Comparison of ENCODE assay signal across 11 cellular contexts in genomic region chr11:6610591-6610990, GRCh38. TPM values are rescaled to one million over a fixed set of nuclear protein-coding genes. Genes with fewer than 3 reads are reported as not detected.
DNase-seq lines count a peak whose midpoint lies in the region; ATAC-seq, FAIRE-seq and TF ChIP-seq lines count a peak whose summit lies in the region.
"Had no signal": no experiment of that assay in that cellular context is flagged by ENCODE, and none has a peak within 500 bp of the region (broad histone marks: within the 10 kb centered on the region; RNA-seq: fewer than 3 reads in every experiment).

No MANE protein-coding gene starts in this region.

- CTCF ChIA-PET in K562 (lab: Yijun Ruan, JAX; ENCODE audit: low intra/inter-chr PET ratio): no interaction called here

- no peak for TF ChIP-seq EP300 in K562 (IDR thresholded peaks at IDR 0.05; ENCODE audit: low read length)

- no peaks in the 10 kb centered on the region for H3K27me3 ChIP-seq in heart left ventricle
- no peaks in the 10 kb centered on the region for H3K27me3 ChIP-seq in K562 (ENCODE audit: control insufficient read depth in 2 of 2, insufficient read depth in 2 of 2, low read length in 2 of 2)
- no peaks in the 10 kb centered on the region for H3K27me3 ChIP-seq in vagina

- H3K27ac ChIP-seq in heart left ventricle (peak overlapping the region in 7 of 12 donors; percentile 95 to 100 (median 97)), K562 (ENCODE audit: extremely low read depth, low read depth, low read length) (no peak overlapping the region; the same call in 2 of the 3 replicates), mesodermal cell (ENCODE audit: low read depth, low read length, severe bottlenecking) (no peak overlapping the region), vagina (peak overlapping the region; percentile 95)

- H3K9me3 ChIP-seq in heart left ventricle: no peaks in the 10 kb centered on the region
- no peaks in the 10 kb centered on the region for H3K9me3 ChIP-seq in K562 (replicated peaks; ENCODE audit: control insufficient read depth, insufficient read depth, low read depth, low read length)
- H3K9me3 ChIP-seq in mesodermal cell (ENCODE audit: control insufficient read depth, low read length): no peaks in the 10 kb centered on the region
- no peaks in the 10 kb centered on the region for H3K9me3 ChIP-seq in vagina

- H3K79me2 ChIP-seq in K562 (ENCODE audit: control insufficient read depth, insufficient read depth, low read length): peaks cover 42% of the 10 kb centered on the region

- in situ Hi-C loops in K562 (cut with MboI): no loop called here

- H3K9ac ChIP-seq in K562 (ENCODE audit: insufficient read depth in 1 of 2, low read depth in 2 of 2, low read length in 2 of 2): peak overlapping the region; percentile 92 to 97; a peak in 3 of 4 replicates

- WGBS in heart left ventricle, 4 donors: 77 to 92% (median 87%) methylated on average over 6 of the region's 6 CpGs
- WGBS in K562 (ENCODE audit: insufficient coverage, low coverage, missing lambda C conversion rate): 83% methylated on average over 6 of the region's 6 CpGs
- WGBS in mesodermal cell (ENCODE audit: insufficient coverage in 2 of 2), 2 experiments: 80 to 94% methylated on average over 4 to 6 of the region's 6 CpGs

- intact Hi-C loops in heart left ventricle (cut with DNase I) (loop anchor here in 5 of 10 donors (5.0 kb wide), 3 partner anchors 47 to 133 kb away; partner anchors contain the start of genes MRPL17 (in 3 of the 5) and DCHS1 (in 1 of the 5)), left ventricle myocardium superior (cut with micrococcal nuclease) (no loop called here), K562 (cut with micrococcal nuclease) (no loop called here), vagina (cut with DNase I) (no loop called here)

- peaks cover 0 to 71% (median 56%) of the 10 kb centered on the region in 9 donors for H3K36me3 ChIP-seq in heart left ventricle
- H3K36me3 ChIP-seq in K562 (ENCODE audit: control insufficient read depth, insufficient read depth, low read length): peaks cover 64% of the 10 kb centered on the region
- H3K36me3 ChIP-seq in mesodermal cell (ENCODE audit: control insufficient read depth, insufficient read depth, low read length): peaks cover 68% of the 10 kb centered on the region
- peaks cover 0 to 32% of the 10 kb centered on the region in 2 donors for H3K36me3 ChIP-seq in vagina

- H3K4me3 ChIP-seq in heart left ventricle (peak overlapping the region in 3 of 12 donors; percentile 78 to 93 (median 84)), K562 (peak overlapping the region; percentile 81), mesodermal cell (ENCODE audit: extremely low read depth, insufficient read depth, low read length, poor library complexity, severe bottlenecking) (peak overlapping the region; percentile 63), vagina (no peak overlapping the region)

- TF ChIP-seq CTCF in heart left ventricle (IDR thresholded peaks at IDR 0.05) (no peak), K562 (IDR thresholded peaks at IDR 0.05 in 2 of 3, conservative IDR thresholded peaks at IDR 0.05 in 1 of 3; ENCODE audit: insufficient read depth in 2 of 3, low read depth in 1 of 3, low read length in 3 of 3) (no peak), vagina (IDR thresholded peaks at IDR 0.05) (no peak)

- no peaks in the 10 kb centered on the region for H3K9me1 ChIP-seq in K562 (ENCODE audit: control insufficient read depth, insufficient read depth, low read length)

- no peak for TF ChIP-seq POLR2A in heart left ventricle (IDR thresholded peaks at IDR 0.05)
- TF ChIP-seq POLR2A in K562 (conservative IDR thresholded peaks at IDR 0.05): no peak
- no peak for TF ChIP-seq POLR2A in vagina (IDR thresholded peaks at IDR 0.05)

- TSS peak; percentile 59 for BruUV-seq in K562 (replicated peaks; lab: Mats Ljungman, UMichigan)

- H3K4me1 ChIP-seq in heart left ventricle (peaks cover 12 to 80% (median 51%) of the 10 kb centered on the region in 12 donors), K562 (replicated peaks in 1 of 2; ENCODE audit: control insufficient read depth in 2 of 2, insufficient read depth in 2 of 2, low read length in 2 of 2) (peaks cover 33% of the 10 kb centered on the region in 2 experiments), mesodermal cell (ENCODE audit: control insufficient read depth, insufficient read depth, low read length, poor library complexity, severe bottlenecking) (peaks cover 50% of the 10 kb centered on the region), vagina (peaks cover 48% of the 10 kb centered on the region)

- H2AFZ ChIP-seq in K562 (ENCODE audit: low read depth, low read length): no peak overlapping the region

- ATAC-seq in heart left ventricle: no peak
- ATAC-seq in left ventricle myocardium superior: no peak
- ATAC-seq in K562: no peak
- no peak for ATAC-seq in GM21737 (IDR thresholded peaks at IDR 0.05; ENCODE audit: unreplicated experiment)

- no peak for FAIRE-seq in K562 (lab: Jason Lieb, UNC)

- POLR2A ChIA-PET in K562 (lab: Yijun Ruan, JAX): interaction anchor here (0.6 to 1.3 kb wide), 2 partner anchors 57 to 191 kb away, joined by 3 to 6 read pairs; no protein-coding TSS in a partner anchor

- no peak for DNase-seq in heart left ventricle
- no peak for DNase-seq in left ventricle myocardium superior
- peak in 2 of 4 experiments; percentile 43 to 46 for DNase-seq in K562 (ENCODE audit: extremely low read depth in 1 of 4, low spot score in 3 of 4)
- DNase-seq in vagina (ENCODE audit: extremely low spot score in 2 of 2): peak in 1 of 2 donors; percentile 88
- no peak for DNase-seq in NCI-H1105 treated with DMSO at 0.1 percent for 48 hours (lab: John Stamatoyannopoulos, UW)
- no peak for DNase-seq in SKM-1 treated with dmso at 0.1 percent for 144 hours (lab: John Stamatoyannopoulos, UW; ENCODE audit: unreplicated experiment)
- DNase-seq: cerebellar nuclear complex, DMS 273 treated with DMSO at 0.1 percent for 48 hours, SIG-M5 had no signal

- H3K4me2 ChIP-seq in K562 (ENCODE audit: insufficient read depth, low read length): peak overlapping the region; percentile 99

- TF ChIP-seq RAD21 in K562 (CRISPR knock-in tag; conservative IDR thresholded peaks at IDR 0.05 in 1 of 2, IDR thresholded peaks at IDR 0.05 in 1 of 2): no peak

- H4K20me1 ChIP-seq in K562 (replicated peaks; ENCODE audit: control insufficient read depth, insufficient read depth, low read length): no peaks in the 10 kb centered on the region

RNA-seq across cellular contexts. Expression of gene TAF10, which starts 1.4 kb away (rescaled TPM):
- 100 to 1,000 TPM in 4 of 9 donors, 10 to 100 TPM in 5; 42.3 to 153 (median 99.0) TPM for total RNA-seq in heart left ventricle
- polyA plus RNA-seq in heart left ventricle: 100 to 1,000 TPM in 1 of 2 donors, 10 to 100 TPM in 1; 50.8 to 155 TPM
- 89.4 TPM for total RNA-seq in left ventricle myocardium superior
- total RNA-seq in K562 (2011; cell fraction: chromatin; rRNA removed; ENCODE audit: low replicate concordance): 41.3 and 76.7 TPM in 2 replicates
- 44.1 and 46.0 TPM in 2 replicates for total RNA-seq in K562 (2011; cell fraction: nucleolus; rRNA removed)
- total RNA-seq in K562 (2011; cell fraction: nucleoplasm; rRNA removed): 51.3 and 101 TPM in 2 replicates
- total RNA-seq in K562 (2014; rRNA removed): 131 and 181 TPM in 2 replicates
- total RNA-seq in K562 (2014; rRNA removed; fragmentation: Illumina TruSeq; extraction: Trizol): 78.6 and 96.2 TPM in 2 replicates
- total RNA-seq in K562 (2015; rRNA removed; fragmentation: Illumina TruSeq; extraction: Trizol): 89.5 and 105 TPM in 2 replicates
- 153 and 154 TPM in 2 replicates for total RNA-seq in K562 (2021)
- 166 and 197 TPM in 2 replicates for polyA plus RNA-seq in K562 (2011; rRNA removed)
- 173 and 272 TPM in 2 replicates for polyA plus RNA-seq in K562 (2011; cell fraction: cytosol; rRNA removed)
- polyA plus RNA-seq in K562 (2011; cell fraction: nucleus; rRNA removed): 214 and 295 TPM in 2 replicates
- polyA plus RNA-seq in K562 (2012): 232 and 237 TPM in 2 replicates
- 120 and 148 TPM in 2 replicates for polyA plus RNA-seq in K562 (2014; fragmentation: Illumina TruSeq; extraction: Trizol)
- polyA plus RNA-seq in K562 (2014; fragmentation: Nextera tagmentation; extraction: Ambion mirVana): 10 to 100 TPM; 19.5 to 28.2 TPM
- polyA plus RNA-seq in K562 (2014; rRNA removed): 121 and 186 TPM in 2 replicates
- 36.3 and 56.6 TPM in 2 replicates for polyA minus RNA-seq in K562 (2011; rRNA and poly(A)+ RNA removed)
- polyA minus RNA-seq in K562 (2011; cell fraction: cytosol; rRNA and poly(A)+ RNA removed): 49.1 and 55.1 TPM in 2 replicates
- polyA minus RNA-seq in K562 (2011; cell fraction: nucleus; rRNA and poly(A)+ RNA removed): 25.6 and 30.0 TPM in 2 replicates
- polyA plus RNA-seq in mesodermal cell (2013, experiment 1 of 2): 229 TPM
- polyA plus RNA-seq in mesodermal cell (2013, experiment 2 of 2): 198 TPM
- total RNA-seq in vagina: 48.1 TPM

RNA-seq across cellular contexts. Expression of gene ILK, which starts 7.0 kb away (rescaled TPM):
- total RNA-seq in heart left ventricle (100 to 1,000 TPM; 177 to 259 (median 222) TPM), left ventricle myocardium superior (210 TPM), K562 (2014; rRNA removed) (43.3 and 54.7 TPM in 2 replicates), K562 (2014; rRNA removed; fragmentation: Illumina TruSeq; extraction: Trizol) (47.0 and 50.4 TPM in 2 replicates), K562 (2015; rRNA removed; fragmentation: Illumina TruSeq; extraction: Trizol) (57.3 and 59.0 TPM in 2 replicates), K562 (2021) (57.9 and 58.9 TPM in 2 replicates), vagina (149 TPM)
- polyA plus RNA-seq in heart left ventricle (100 to 1,000 TPM; 220 to 288 TPM), K562 (2011; rRNA removed) (95.9 and 108 TPM in 2 replicates), K562 (2014; fragmentation: Illumina TruSeq; extraction: Trizol) (83.6 and 86.9 TPM in 2 replicates), K562 (2014; fragmentation: Nextera tagmentation; extraction: Ambion mirVana) (10 to 100 TPM; 49.3 to 85.1 TPM), K562 (2014; rRNA removed) (54.5 and 57.3 TPM in 2 replicates)
- total RNA-seq in K562 (2011; cell fraction: chromatin; rRNA removed; ENCODE audit: low replicate concordance): 143 and 177 TPM in 2 replicates
- 86.9 and 104 TPM in 2 replicates for total RNA-seq in K562 (2011; cell fraction: nucleolus; rRNA removed)
- 98.0 and 109 TPM in 2 replicates for total RNA-seq in K562 (2011; cell fraction: nucleoplasm; rRNA removed)
- 106 and 115 TPM in 2 replicates for polyA plus RNA-seq in K562 (2011; cell fraction: cytosol; rRNA removed)
- polyA plus RNA-seq in K562 (2011; cell fraction: nucleus; rRNA removed): 190 and 247 TPM in 2 replicates
- polyA plus RNA-seq in K562 (2012): 56.9 and 91.3 TPM in 2 replicates
- 81.2 and 84.6 TPM in 2 replicates for polyA minus RNA-seq in K562 (2011; rRNA and poly(A)+ RNA removed)
- 31.6 and 38.1 TPM in 2 replicates for polyA minus RNA-seq in K562 (2011; cell fraction: cytosol; rRNA and poly(A)+ RNA removed)
- 49.8 and 82.9 TPM in 2 replicates for polyA minus RNA-seq in K562 (2011; cell fraction: nucleus; rRNA and poly(A)+ RNA removed)
- 226 TPM for polyA plus RNA-seq in mesodermal cell (2013, experiment 1 of 2)
- polyA plus RNA-seq in mesodermal cell (2013, experiment 2 of 2): 200 TPM

RNA-seq across cellular contexts. Expression of gene RRP8, which starts 7.2 kb away (rescaled TPM):
- total RNA-seq in heart left ventricle (10 to 100 TPM; 11.2 to 23.5 (median 18.0) TPM), left ventricle myocardium superior (22.1 TPM), K562 (2014; rRNA removed) (27.9 and 47.5 TPM in 2 replicates), K562 (2014; rRNA removed; fragmentation: Illumina TruSeq; extraction: Trizol) (33.5 and 37.0 TPM in 2 replicates), K562 (2015; rRNA removed; fragmentation: Illumina TruSeq; extraction: Trizol) (31.5 and 32.6 TPM in 2 replicates), K562 (2021) (41.0 and 47.2 TPM in 2 replicates), vagina (10.3 TPM)
- polyA plus RNA-seq in heart left ventricle (10 to 100 TPM; 16.6 to 17.4 TPM), K562 (2011; rRNA removed) (28.1 and 29.8 TPM in 2 replicates), K562 (2014; fragmentation: Illumina TruSeq; extraction: Trizol) (34.6 and 47.3 TPM in 2 replicates), K562 (2014; fragmentation: Nextera tagmentation; extraction: Ambion mirVana) (10 to 100 TPM in 1 of 2 experiments, 1 to 10 TPM in 1; 5.7 to 11.4 TPM), K562 (2014; rRNA removed) (26.1 and 33.4 TPM in 2 replicates)
- 45.2 and 53.8 TPM in 2 replicates for total RNA-seq in K562 (2011; cell fraction: chromatin; rRNA removed; ENCODE audit: low replicate concordance)
- 28.2 and 28.5 TPM in 2 replicates for total RNA-seq in K562 (2011; cell fraction: nucleolus; rRNA removed)
- total RNA-seq in K562 (2011; cell fraction: nucleoplasm; rRNA removed): 33.8 and 40.3 TPM in 2 replicates
- polyA plus RNA-seq in K562 (2011; cell fraction: cytosol; rRNA removed): 10.9 and 15.1 TPM in 2 replicates
- polyA plus RNA-seq in K562 (2011; cell fraction: nucleus; rRNA removed): 30.2 and 30.7 TPM in 2 replicates
- 22.8 and 24.8 TPM in 2 replicates for polyA plus RNA-seq in K562 (2012)
- 19.2 and 20.6 TPM in 2 replicates for polyA minus RNA-seq in K562 (2011; rRNA and poly(A)+ RNA removed)
- 8.9 and 17.8 TPM in 2 replicates for polyA minus RNA-seq in K562 (2011; cell fraction: cytosol; rRNA and poly(A)+ RNA removed)
- 29.8 and 39.9 TPM in 2 replicates for polyA minus RNA-seq in K562 (2011; cell fraction: nucleus; rRNA and poly(A)+ RNA removed)
- 13.1 TPM for polyA plus RNA-seq in mesodermal cell (2013, experiment 1 of 2)
- 12.7 TPM for polyA plus RNA-seq in mesodermal cell (2013, experiment 2 of 2)

RNA-seq across cellular contexts. Expression of gene TPP1, which starts 8.6 kb away (rescaled TPM):
- total RNA-seq in heart left ventricle (100 to 1,000 TPM in 2 of 9 donors, 10 to 100 TPM in 7; 48.7 to 169 (median 81.2) TPM), left ventricle myocardium superior (77.7 TPM), K562 (2014; rRNA removed) (11.9 and 16.6 TPM in 2 replicates), K562 (2014; rRNA removed; fragmentation: Illumina TruSeq; extraction: Trizol) (7.5 TPM in 2 replicates), K562 (2015; rRNA removed; fragmentation: Illumina TruSeq; extraction: Trizol) (15.0 and 16.3 TPM in 2 replicates), K562 (2021) (45.5 and 50.2 TPM in 2 replicates), vagina (77.3 TPM)
- polyA plus RNA-seq in heart left ventricle (10 to 100 TPM; 38.5 to 39.5 TPM), K562 (2011; rRNA removed) (29.4 and 54.6 TPM in 2 replicates), K562 (2014; fragmentation: Illumina TruSeq; extraction: Trizol) (59.9 and 75.8 TPM in 2 replicates), K562 (2014; fragmentation: Nextera tagmentation; extraction: Ambion mirVana) (10 to 100 TPM in 1 of 2 experiments, 1 to 10 TPM in 1; 9.4 to 15.7 TPM), K562 (2014; rRNA removed) (25.8 and 38.7 TPM in 2 replicates)
- total RNA-seq in K562 (2011; cell fraction: chromatin; rRNA removed; ENCODE audit: low replicate concordance): 85.5 and 108 TPM in 2 replicates
- total RNA-seq in K562 (2011; cell fraction: nucleolus; rRNA removed): 98.2 and 104 TPM in 2 replicates
- 118 and 162 TPM in 2 replicates for total RNA-seq in K562 (2011; cell fraction: nucleoplasm; rRNA removed)
- 35.7 and 56.0 TPM in 2 replicates for polyA plus RNA-seq in K562 (2011; cell fraction: cytosol; rRNA removed)
- 88.3 and 109 TPM in 2 replicates for polyA plus RNA-seq in K562 (2011; cell fraction: nucleus; rRNA removed)
- 62.0 and 173 TPM in 2 replicates for polyA plus RNA-seq in K562 (2012)
- 27.0 and 40.7 TPM in 2 replicates for polyA minus RNA-seq in K562 (2011; rRNA and poly(A)+ RNA removed)
- polyA minus RNA-seq in K562 (2011; cell fraction: cytosol; rRNA and poly(A)+ RNA removed): 42.1 and 45.9 TPM in 2 replicates
- 22.3 and 26.4 TPM in 2 replicates for polyA minus RNA-seq in K562 (2011; cell fraction: nucleus; rRNA and poly(A)+ RNA removed)
- 66.1 TPM for polyA plus RNA-seq in mesodermal cell (2013, experiment 1 of 2)
- 56.8 TPM for polyA plus RNA-seq in mesodermal cell (2013, experiment 2 of 2)

RNA-seq across cellular contexts. Expression of gene DCHS1, which starts 45.0 kb away (rescaled TPM):
- total RNA-seq in heart left ventricle: 10 to 100 TPM in 6 of 9 donors, 1 to 10 TPM in 3; 5.5 to 19.6 (median 11.4) TPM
- polyA plus RNA-seq in heart left ventricle: 1 to 10 TPM; 3.6 to 6.6 TPM
- total RNA-seq in left ventricle myocardium superior: 8.8 TPM
- 0.79 and 2.3 TPM in 2 replicates for total RNA-seq in K562 (2011; cell fraction: chromatin; rRNA removed; ENCODE audit: low replicate concordance)
- total RNA-seq in K562 (2011; cell fraction: nucleolus; rRNA removed): 1.4 and 1.5 TPM in 2 replicates
- total RNA-seq in K562 (2011; cell fraction: nucleoplasm; rRNA removed): 0.81 and 0.92 TPM in 2 replicates
- total RNA-seq in K562 (2014; rRNA removed): 0.09 and 0.20 TPM in 2 replicates
- 0.04 and 0.06 TPM in 2 replicates for total RNA-seq in K562 (2014; rRNA removed; fragmentation: Illumina TruSeq; extraction: Trizol)
- 0.14 and 0.19 TPM in 2 replicates for total RNA-seq in K562 (2015; rRNA removed; fragmentation: Illumina TruSeq; extraction: Trizol)
- 0.45 and 0.49 TPM in 2 replicates for total RNA-seq in K562 (2021)
- 0.08 and 0.23 TPM in 2 replicates for polyA plus RNA-seq in K562 (2011; rRNA removed)
- 0.12 and 0.16 TPM in 2 replicates for polyA plus RNA-seq in K562 (2011; cell fraction: cytosol; rRNA removed)
- 0.74 and 1.4 TPM in 2 replicates for polyA plus RNA-seq in K562 (2011; cell fraction: nucleus; rRNA removed)
- 0.27 and 0.53 TPM in 2 replicates for polyA plus RNA-seq in K562 (2012)
- 0.17 and 0.18 TPM in 2 replicates for polyA plus RNA-seq in K562 (2014; fragmentation: Illumina TruSeq; extraction: Trizol)
- polyA plus RNA-seq in K562 (2014; fragmentation: Nextera tagmentation; extraction: Ambion mirVana): not detected
- polyA plus RNA-seq in K562 (2014; rRNA removed): under 0.01 and 0.19 TPM in 2 replicates
- polyA minus RNA-seq in K562 (2011; rRNA and poly(A)+ RNA removed): 0.18 and 0.21 TPM in 2 replicates
- polyA minus RNA-seq in K562 (2011; cell fraction: cytosol; rRNA and poly(A)+ RNA removed): 0.48 and 0.91 TPM in 2 replicates
- polyA minus RNA-seq in K562 (2011; cell fraction: nucleus; rRNA and poly(A)+ RNA removed): 0.54 and 0.78 TPM in 2 replicates
- polyA plus RNA-seq in mesodermal cell (2013, experiment 1 of 2): 61.7 TPM
- polyA plus RNA-seq in mesodermal cell (2013, experiment 2 of 2): 45.3 TPM
- total RNA-seq in vagina: 28.7 TPM

Comparison
In these comparisons a context has a peak if more than half of its experiments do, and no peak if none do; other contexts are left out.
1. H3K27ac ChIP-seq: peak in heart left ventricle (7 of 12) and vagina (single experiment); none in K562 (single experiment) and mesodermal cell (single experiment).
2. H3K4me3 ChIP-seq: peak in K562 (single experiment) and mesodermal cell (single experiment); none in vagina (0 of 2).